ENCODE assay signal across 14 cellular contexts in the genomic region with DNA sequence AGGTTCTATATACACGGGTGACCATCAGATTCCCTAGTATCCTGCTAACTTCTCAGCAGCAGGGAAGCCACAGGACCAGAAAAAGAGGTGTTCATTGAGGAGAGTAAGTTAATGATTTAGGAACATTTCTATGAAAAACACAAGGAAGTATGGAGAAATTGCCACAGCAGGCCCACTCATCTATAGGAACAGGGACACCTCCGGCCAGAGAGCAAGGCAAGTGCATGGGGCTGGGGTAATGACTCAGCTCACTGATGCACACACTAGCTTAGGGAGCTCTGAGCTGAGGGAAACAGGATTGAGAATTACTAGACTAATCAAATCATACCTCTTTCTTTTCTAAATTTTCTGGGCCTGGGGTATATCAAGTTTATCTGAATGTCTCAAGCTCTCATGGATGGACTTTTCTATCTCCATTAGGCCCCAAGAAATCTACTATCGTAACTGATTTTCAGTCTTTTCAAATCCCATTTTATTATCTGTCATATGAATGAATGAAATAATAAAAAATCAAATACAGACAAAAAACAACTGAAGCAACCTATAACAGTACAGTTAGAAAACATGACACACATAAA.
"Had no signal": no experiment of that assay in that cellular context is flagged by ENCODE, and none has a peak within 500 bp of the region (broad histone marks: within the 10 kb centered on the region; RNA-seq: fewer than 3 reads in every experiment).

No MANE protein-coding gene starts in this region.

- H3K9me3 ChIP-seq: heart right ventricle, left lung, mucosa of descending colon, pancreas, transverse colon, vagina had no signal

- DNase-seq: activated naive CD8-positive, alpha-beta T cell treated with anti-CD3 and anti-CD28 coated beads for 36 hours; effector memory CD4-positive, alpha-beta T cell; heart right ventricle; left lung; mammary epithelial cell; mucosa of descending colon; naive thymus-derived CD4-positive, alpha-beta T cell; pancreas; stimulated activated naive B cell treated with anti-CD40 and anti-IgM and Interleukin-4, amounts not matched to agents 10 μg/mL and 1 μg/mL and 100 μg/mL, for 72 hours; substantia nigra; transverse colon had no signal

- H3K9me3 Mint-ChIP-seq: activated naive CD8-positive, alpha-beta T cell treated with anti-CD3 and anti-CD28 coated beads for 36 hours; activated T-helper 1 cell treated with anti-CD3 and anti-CD28 coated beads, Interleukin-12 subunit alpha, Interleukin-12 subunit beta, Interleukin-2, Interleukin-4 antibody, amounts not matched to agents 30 ng/mL and 10 ng/mL and 1 ng/mL, durations not matched to agents 14 hours and 24 hours and 36 hours; dendritic cell treated with granulocyte-macrophage colony-stimulating factor and Interleukin-4, amounts not matched to agents 40 ng/mL and 50 ng/mL, for 4 days; naive thymus-derived CD4-positive, alpha-beta T cell; stimulated activated naive B cell treated with anti-CD40 and anti-IgM and Interleukin-4, amounts not matched to agents 10 μg/mL and 1 μg/mL and 100 μg/mL, for 72 hours had no signal

- H3K36me3 ChIP-seq: heart right ventricle, left lung, pancreas, transverse colon, vagina had no signal

- H3K27ac Mint-ChIP-seq: activated naive CD8-positive, alpha-beta T cell treated with anti-CD3 and anti-CD28 coated beads for 36 hours; activated T-helper 1 cell treated with anti-CD3 and anti-CD28 coated beads, Interleukin-12 subunit alpha, Interleukin-12 subunit beta, Interleukin-2, Interleukin-4 antibody, amounts not matched to agents 30 ng/mL and 10 ng/mL and 1 ng/mL, durations not matched to agents 14 hours and 24 hours and 36 hours; dendritic cell treated with granulocyte-macrophage colony-stimulating factor and Interleukin-4, amounts not matched to agents 40 ng/mL and 50 ng/mL, for 4 days; naive thymus-derived CD4-positive, alpha-beta T cell; stimulated activated naive B cell treated with anti-CD40 and anti-IgM and Interleukin-4, amounts not matched to agents 10 μg/mL and 1 μg/mL and 100 μg/mL, for 72 hours had no signal

- H3K27me3 ChIP-seq: left lung, transverse colon, vagina had no signal

- H3K36me3 Mint-ChIP-seq: activated naive CD8-positive, alpha-beta T cell treated with anti-CD3 and anti-CD28 coated beads for 36 hours; naive thymus-derived CD4-positive, alpha-beta T cell; stimulated activated naive B cell treated with anti-CD40 and anti-IgM and Interleukin-4, amounts not matched to agents 10 μg/mL and 1 μg/mL and 100 μg/mL, for 72 hours had no signal

- H3K4me3 ChIP-seq: heart right ventricle, left lung, mucosa of descending colon, pancreas, transverse colon, vagina had no signal

- H3K4me1 Mint-ChIP-seq: activated naive CD8-positive, alpha-beta T cell treated with anti-CD3 and anti-CD28 coated beads for 36 hours; naive thymus-derived CD4-positive, alpha-beta T cell had no signal

- H3K4me1 ChIP-seq: heart right ventricle, left lung, pancreas, transverse colon, vagina had no signal

- H3K4me3 Mint-ChIP-seq: activated naive CD8-positive, alpha-beta T cell treated with anti-CD3 and anti-CD28 coated beads for 36 hours; activated T-helper 1 cell treated with anti-CD3 and anti-CD28 coated beads, Interleukin-12 subunit alpha, Interleukin-12 subunit beta, Interleukin-2, Interleukin-4 antibody, amounts not matched to agents 30 ng/mL and 10 ng/mL and 1 ng/mL, durations not matched to agents 14 hours and 24 hours and 36 hours; dendritic cell treated with granulocyte-macrophage colony-stimulating factor and Interleukin-4, amounts not matched to agents 40 ng/mL and 50 ng/mL, for 4 days; naive thymus-derived CD4-positive, alpha-beta T cell; stimulated activated naive B cell treated with anti-CD40 and anti-IgM and Interleukin-4, amounts not matched to agents 10 μg/mL and 1 μg/mL and 100 μg/mL, for 72 hours had no signal

- ATAC-seq: heart right ventricle; left lung; mucosa of descending colon; naive thymus-derived CD4-positive, alpha-beta T cell; pancreas; stimulated activated naive B cell treated with anti-CD40 and anti-IgM and Interleukin-4, amounts not matched to agents 10 μg/mL and 1 μg/mL and 100 μg/mL, for 72 hours had no signal

- H3K27ac ChIP-seq: heart right ventricle, left lung, pancreas, transverse colon, vagina had no signal
